ENCODE assay signal across 2 cellular contexts in genomic region chr7:2211259-2211575, GRCh38.
A peak's percentile ranks its signal among the peaks of the same experiment; 100 is the strongest.
TF ChIP-seq lines count a peak whose summit lies in the region.

No MANE protein-coding gene starts in this region.

TF ChIP-seq in HepG2, 621 proteins besides CTCF, POLR2A, EP300 and RAD21:
- peak; percentile 11 for TF ChIP-seq AGO2 (optimal IDR thresholded peaks at IDR 0.05; ENCODE audit: low read depth, low read length)
- no peak for TF ChIP-seq CENPX (CRISPR knock-in tag; IDR thresholded peaks at IDR 0.05)

TF ChIP-seq in GM12891, 5 proteins besides CTCF, POLR2A, EP300 and RAD21:
- no peak for TF ChIP-seq POLR2AphosphoS5 (IDR thresholded peaks at IDR 0.05; ENCODE audit: low read depth, low read length)
- no peak for TF ChIP-seq POU2F2 (IDR thresholded peaks at IDR 0.05; ENCODE audit: low read depth, low read length)
- no peak for TF ChIP-seq SPI1 (IDR thresholded peaks at IDR 0.05; ENCODE audit: low read depth, low read length)
- no peak for TF ChIP-seq TAF1 (IDR thresholded peaks at IDR 0.05; ENCODE audit: low read depth, low read length)
- TF ChIP-seq PAX5 (IDR thresholded peaks at IDR 0.05; ENCODE audit: insufficient read depth, low read length, severe bottlenecking): no peak
